9 cellular contexts compared by ENCODE assay signal in genomic region chr1:43563779-43564616, GRCh38. TPM values are rescaled to one million over a fixed set of nuclear protein-coding genes. Genes with fewer than 3 reads are reported as not detected.
DNase-seq lines count a peak whose midpoint lies in the region; ATAC-seq and TF ChIP-seq lines count a peak whose summit lies in the region.
"Had no signal": no experiment of that assay in that cellular context is flagged by ENCODE, and none has a peak within 500 bp of the region (broad histone marks: within the 10 kb centered on the region; RNA-seq: fewer than 3 reads in every experiment).

No MANE protein-coding gene starts in this region.

- H3K36me3 ChIP-seq in right atrium auricular region (no peaks in the 10 kb centered on the region), endodermal cell (ENCODE audit: control insufficient read depth, insufficient read depth, low read length) (peaks cover 10% of the 10 kb centered on the region), vagina (no peaks in the 10 kb centered on the region)

- no peaks in the 10 kb centered on the region for H3K9me3 ChIP-seq in right atrium auricular region
- no peaks in the 10 kb centered on the region for H3K9me3 ChIP-seq in endodermal cell (ENCODE audit: control insufficient read depth, low read length)
- no peaks in the 10 kb centered on the region for H3K9me3 ChIP-seq in vagina

- H3K27ac Mint-ChIP-seq in endodermal cell: no peak overlapping the region

- peaks cover 0 to 20% of the 10 kb centered on the region in 2 donors for H3K4me1 ChIP-seq in right atrium auricular region
- no peaks in the 10 kb centered on the region for H3K4me1 ChIP-seq in endodermal cell (ENCODE audit: control insufficient read depth, insufficient read depth, low read length)
- peaks cover 50% of the 10 kb centered on the region for H3K4me1 ChIP-seq in vagina

- H3K9me3 Mint-ChIP-seq in endodermal cell: no peaks in the 10 kb centered on the region

- 91 to 94% methylated on average over 13 to 20 of the region's 20 CpGs for WGBS in endodermal cell (ENCODE audit: insufficient coverage in 1 of 2, insufficient read length in 1 of 2), 2 experiments

- no peak overlapping the region for H3K9ac ChIP-seq in endodermal cell (ENCODE audit: extremely low read depth, low read length, poor library complexity, severe bottlenecking)

- peak overlapping the region; percentile 15 to 27 for H3K27ac ChIP-seq in right atrium auricular region
- peak overlapping the region; percentile 61 for H3K27ac ChIP-seq in endodermal cell (ENCODE audit: low read depth, low read length)
- H3K27ac ChIP-seq in vagina: peak overlapping the region; percentile 82

- intact Hi-C loops in left ventricle myocardium superior (cut with micrococcal nuclease) (no loop called here), vagina (cut with DNase I) (no loop called here)

- DNase-seq in right atrium auricular region (ENCODE audit: low spot score): no peak
- no peak for DNase-seq in left ventricle myocardium superior
- no peak for DNase-seq in endodermal cell
- DNase-seq in nucleus accumbens (lab: John Stamatoyannopoulos, UW): peak in 30 of 56 donors; percentile 11 to 69 (median 35)
- DNase-seq in vagina (ENCODE audit: extremely low spot score in 2 of 2): no peak
- DNase-seq in activated CD4-positive, alpha-beta T cell treated with anti-CD3 and anti-CD28 coated beads for 48 hours: no peak
- DNase-seq in dermis blood vessel endothelial cell: no peak
- DNase-seq: activated gamma-delta T cell had no signal

- ATAC-seq in left ventricle myocardium superior (no peak), GM18520 (IDR thresholded peaks at IDR 0.05; ENCODE audit: unreplicated experiment) (no peak)

- TF ChIP-seq POLR2A in vagina (IDR thresholded peaks at IDR 0.05): no peak

- H3K27me3 ChIP-seq in right atrium auricular region (no peaks in the 10 kb centered on the region), endodermal cell (ENCODE audit: control insufficient read depth, insufficient read depth, low read length, poor library complexity, severe bottlenecking) (no peaks in the 10 kb centered on the region), vagina (no peaks in the 10 kb centered on the region)

- H3K27me3 Mint-ChIP-seq in endodermal cell (ENCODE audit: insufficient read depth): no peaks in the 10 kb centered on the region

- H3K4me3 ChIP-seq in right atrium auricular region (no peak overlapping the region), endodermal cell (ENCODE audit: low read length) (no peak overlapping the region), vagina (no peak overlapping the region)

- H3K4me3 Mint-ChIP-seq in endodermal cell: no peak overlapping the region

- peaks cover 23% of the 10 kb centered on the region for H3K4me1 Mint-ChIP-seq in endodermal cell

- TF ChIP-seq CTCF in right atrium auricular region (IDR thresholded peaks at IDR 0.05) (no peak), endodermal cell (conservative IDR thresholded peaks at IDR 0.05) (no peak), vagina (IDR thresholded peaks at IDR 0.05) (no peak)

- H3K36me3 Mint-ChIP-seq in endodermal cell (ENCODE audit: low read depth): peaks cover 14% of the 10 kb centered on the region

RNA-seq across cellular contexts. Expression of gene PTPRF, which starts 33.3 kb away (rescaled TPM):
- 10 to 100 TPM in 1 of 2 donors, 1 to 10 TPM in 1; 7.4 to 27.7 TPM for total RNA-seq in right atrium auricular region
- total RNA-seq in left ventricle myocardium superior: 7.0 TPM
- total RNA-seq in endodermal cell: 100 to 1,000 TPM; 203 to 250 TPM
- 145 TPM for polyA plus RNA-seq in endodermal cell (2013, experiment 1 of 2)
- 130 TPM for polyA plus RNA-seq in endodermal cell (2013, experiment 2 of 2)
- total RNA-seq in vagina: 139 TPM
- total RNA-seq in dermis blood vessel endothelial cell: 108 and 353 TPM in 2 replicates

Comparison
In these comparisons a context has a peak if more than half of its experiments do, and no peak if none do; other contexts are left out.
1. DNase-seq: peak in nucleus accumbens (30 of 56); none in right atrium auricular region (single experiment), left ventricle myocardium superior (single experiment), endodermal cell (single experiment), vagina (0 of 2), activated CD4-positive, alpha-beta T cell treated with anti-CD3 and anti-CD28 coated beads for 48 hours (single experiment) and dermis blood vessel endothelial cell (single experiment).
2. H3K27ac ChIP-seq: peak in every context shown above with its lines; median percentile 82 in vagina; 61 in endodermal cell; 21 in right atrium auricular region.